29 cellular contexts compared by ENCODE assay signal in genomic region chr14:51972566-51972965, GRCh38.
"Had no signal": no experiment of that assay in that cellular context is flagged by ENCODE, and none has a peak within 500 bp of the region (broad histone marks: within the 10 kb centered on the region; RNA-seq: fewer than 3 reads in every experiment).

No MANE protein-coding gene starts in this region.

- H3K4me3 ChIP-seq: colonic mucosa, esophagus squamous epithelium, heart right ventricle, left lung, lower lobe of right lung, ovary, right lobe of liver, skin epidermis, suprapubic skin, tibial artery, upper lobe of right lung had no signal

- H3K27ac ChIP-seq: colonic mucosa, epithelial cell of prostate, esophagus squamous epithelium, heart right ventricle, left lung, lower lobe of right lung, ovary, right lobe of liver, skin epidermis, suprapubic skin, tibial artery, upper lobe of right lung had no signal

- H3K4me1 Mint-ChIP-seq: activated CD4-positive, alpha-beta memory T cell treated with anti-CD3 and anti-CD28 coated beads, Interleukin-2, amount 10 ng/mL, durations not matched to agents 7 days and 5 days; activated CD4-positive, alpha-beta T cell treated with anti-CD3 and anti-CD28 coated beads, Interleukin-2, amount 10 ng/mL, durations not matched to agents 7 days and 5 days; activated naive CD4-positive, alpha-beta T cell treated with anti-CD3 and anti-CD28 coated beads, Interleukin-2, amount 10 ng/mL, durations not matched to agents 7 days and 5 days; stimulated activated effector memory CD8-positive, alpha-beta T cell treated with anti-CD3 and anti-CD28 coated beads, Interleukin-12 subunit alpha, Interleukin-12 subunit beta, amount 100 ng/mL, for 72 hours had no signal

- H3K27ac Mint-ChIP-seq: activated CD4-positive, alpha-beta memory T cell treated with anti-CD3 and anti-CD28 coated beads, Interleukin-2, amount 10 ng/mL, durations not matched to agents 7 days and 5 days; activated CD4-positive, alpha-beta T cell treated with anti-CD3 and anti-CD28 coated beads, Interleukin-2, amount 10 ng/mL, durations not matched to agents 7 days and 5 days; activated naive CD4-positive, alpha-beta T cell treated with anti-CD3 and anti-CD28 coated beads, Interleukin-2, amount 10 ng/mL, durations not matched to agents 7 days and 5 days; activated T-cell treated with anti-CD3 and anti-CD28 coated beads, Interleukin-2, amount 50 U/mL, for 24 hours; nephron progenitor cell; progenitor cell of endocrine pancreas; stimulated activated effector memory CD8-positive, alpha-beta T cell treated with anti-CD3 and anti-CD28 coated beads, Interleukin-12 subunit alpha, Interleukin-12 subunit beta, amount 100 ng/mL, for 72 hours had no signal

- H3K9me3 Mint-ChIP-seq: activated CD4-positive, alpha-beta memory T cell treated with anti-CD3 and anti-CD28 coated beads, Interleukin-2, amount 10 ng/mL, durations not matched to agents 7 days and 5 days; activated CD4-positive, alpha-beta T cell treated with anti-CD3 and anti-CD28 coated beads, Interleukin-2, amount 10 ng/mL, durations not matched to agents 7 days and 5 days; activated naive CD4-positive, alpha-beta T cell treated with anti-CD3 and anti-CD28 coated beads, Interleukin-2, amount 10 ng/mL, durations not matched to agents 7 days and 5 days; activated T-cell treated with anti-CD3 and anti-CD28 coated beads, Interleukin-2, amount 50 U/mL, for 24 hours; nephron progenitor cell; stimulated activated effector memory CD8-positive, alpha-beta T cell treated with anti-CD3 and anti-CD28 coated beads, Interleukin-12 subunit alpha, Interleukin-12 subunit beta, amount 100 ng/mL, for 72 hours had no signal

- H3K9me3 ChIP-seq: colonic mucosa, esophagus squamous epithelium, heart right ventricle, left lung, lower lobe of right lung, ovary, right lobe of liver, suprapubic skin, tibial artery, upper lobe of right lung had no signal

- ATAC-seq: heart right ventricle; left lung; lower lobe of right lung; right lobe of liver; stimulated activated effector memory CD8-positive, alpha-beta T cell treated with anti-CD3 and anti-CD28 coated beads, Interleukin-12 subunit alpha, Interleukin-12 subunit beta, amount 100 ng/mL, for 72 hours; upper lobe of right lung had no signal

- H3K4me3 Mint-ChIP-seq: activated CD4-positive, alpha-beta memory T cell treated with anti-CD3 and anti-CD28 coated beads, Interleukin-2, amount 10 ng/mL, durations not matched to agents 7 days and 5 days; activated CD4-positive, alpha-beta T cell treated with anti-CD3 and anti-CD28 coated beads, Interleukin-2, amount 10 ng/mL, durations not matched to agents 7 days and 5 days; activated naive CD4-positive, alpha-beta T cell treated with anti-CD3 and anti-CD28 coated beads, Interleukin-2, amount 10 ng/mL, durations not matched to agents 7 days and 5 days; activated T-cell treated with anti-CD3 and anti-CD28 coated beads, Interleukin-2, amount 50 U/mL, for 24 hours; nephron progenitor cell; stimulated activated effector memory CD8-positive, alpha-beta T cell treated with anti-CD3 and anti-CD28 coated beads, Interleukin-12 subunit alpha, Interleukin-12 subunit beta, amount 100 ng/mL, for 72 hours had no signal

- H3K27me3 Mint-ChIP-seq: activated CD4-positive, alpha-beta memory T cell treated with anti-CD3 and anti-CD28 coated beads, Interleukin-2, amount 10 ng/mL, durations not matched to agents 7 days and 5 days; activated CD4-positive, alpha-beta T cell treated with anti-CD3 and anti-CD28 coated beads, Interleukin-2, amount 10 ng/mL, durations not matched to agents 7 days and 5 days; activated naive CD4-positive, alpha-beta T cell treated with anti-CD3 and anti-CD28 coated beads, Interleukin-2, amount 10 ng/mL, durations not matched to agents 7 days and 5 days; activated T-cell treated with anti-CD3 and anti-CD28 coated beads, Interleukin-2, amount 50 U/mL, for 24 hours had no signal

- H3K4me1 ChIP-seq: colonic mucosa, esophagus squamous epithelium, heart right ventricle, left lung, lower lobe of right lung, right lobe of liver, suprapubic skin, tibial artery, upper lobe of right lung had no signal

- H3K36me3 ChIP-seq: colonic mucosa, esophagus squamous epithelium, heart right ventricle, left lung, lower lobe of right lung, ovary, right lobe of liver, suprapubic skin, tibial artery, upper lobe of right lung had no signal

- H3K27me3 ChIP-seq: colonic mucosa, esophagus squamous epithelium, heart right ventricle, left lung, ovary, right lobe of liver, suprapubic skin, tibial artery, upper lobe of right lung had no signal

- DNase-seq: activated CD4-positive, alpha-beta memory T cell treated with anti-CD3 and anti-CD28 coated beads, Interleukin-2, amount 10 ng/mL, durations not matched to agents 7 days and 5 days; activated CD4-positive, alpha-beta T cell treated with anti-CD3 and anti-CD28 coated beads for 1 hour; activated CD4-positive, alpha-beta T cell treated with anti-CD3 and anti-CD28 coated beads, Interleukin-2, amount 10 ng/mL, durations not matched to agents 7 days and 5 days; activated CD8-positive, alpha-beta memory T cell treated with anti-CD3 and anti-CD28 coated beads, Interleukin-2, amount 50 U/mL, for 48 hours; activated gamma-delta T cell; activated naive CD4-positive, alpha-beta T cell treated with anti-CD3 and anti-CD28 coated beads, Interleukin-2, amount 10 ng/mL, durations not matched to agents 7 days and 5 days; activated T-cell treated with anti-CD3 and anti-CD28 coated beads, Interleukin-2, amount 50 U/mL, for 24 hours; anterior cingulate cortex; cerebellar nuclear complex; colonic mucosa; effector CD8-positive, alpha-beta T cell; esophagus squamous epithelium; foreskin melanocyte; heart right ventricle; lower lobe of right lung; mesenchymal stem cell; nephron progenitor cell; ovary; right lobe of liver; stimulated activated CD4-positive, alpha-beta T cell treated with anti-CD3 and anti-CD28 coated beads, Interleukin-12 subunit alpha, Interleukin-12 subunit beta, amount 100 ng/mL, for 4 hours; stimulated activated CD4-positive, alpha-beta T cell treated with anti-CD3 and anti-CD28 coated beads, Interleukin-4, amount 100 ng/mL, for 1 hour; tibial artery; upper lobe of right lung had no signal
